ENCODE assay signal across 14 cellular contexts in genomic region chr12:110913119-110914056, GRCh38. TPM values are rescaled to one million over a fixed set of nuclear protein-coding genes. Genes with fewer than 3 reads are reported as not detected.
DNase-seq lines count a peak whose midpoint lies in the region; ATAC-seq, FAIRE-seq and TF ChIP-seq lines count a peak whose summit lies in the region.
"Had no signal": no experiment of that assay in that cellular context is flagged by ENCODE, and none has a peak within 500 bp of the region (broad histone marks: within the 10 kb centered on the region; RNA-seq: fewer than 3 reads in every experiment).

No MANE protein-coding gene starts in this region.

- no peak for TF ChIP-seq EP300 in upper lobe of left lung (IDR thresholded peaks at IDR 0.05)

- H3K9ac ChIP-seq in kidney (ENCODE audit: low read length in 2 of 2) (no peak overlapping the region), H9 (ENCODE audit: extremely low read depth, insufficient read length, low read length) (no peak overlapping the region)

- H2AK5ac ChIP-seq in H9 (ENCODE audit: insufficient read length, low read length): no peak overlapping the region

- peak; percentile 95 for ATAC-seq in GM18868 (IDR thresholded peaks at IDR 0.05; ENCODE audit: unreplicated experiment)
- peak; percentile 97 for ATAC-seq in GM21619 (IDR thresholded peaks at IDR 0.05; ENCODE audit: unreplicated experiment)
- ATAC-seq in HG03442 (IDR thresholded peaks at IDR 0.05; ENCODE audit: unreplicated experiment): peak; percentile 92
- no peak for ATAC-seq in upper lobe of left lung (ENCODE audit: low FRiP score in 2 of 2)
- ATAC-seq: activated T-cell treated with anti-CD3 and anti-CD28 coated beads, Interleukin-2, amount 50 U/mL, for 72 hours had no signal

- TF ChIP-seq CTCF in kidney (IDR thresholded peaks at IDR 0.05; ENCODE audit: borderline replicate concordance, extremely low read depth, insufficient read depth): no peak
- no peak for TF ChIP-seq CTCF in upper lobe of left lung (IDR thresholded peaks at IDR 0.05)
- no peak for TF ChIP-seq CTCF in ascending aorta (IDR thresholded peaks at IDR 0.05)
- TF ChIP-seq CTCF in H9 (conservative IDR thresholded peaks at IDR 0.05): no peak

- no peaks in the 10 kb centered on the region for H3K79me1 ChIP-seq in H9 (ENCODE audit: insufficient read depth, low read depth, low read length, poor library complexity, severe bottlenecking)

- H3K23ac ChIP-seq in H9 (ENCODE audit: insufficient read length, low read depth, low read length): no peak overlapping the region

- no peak overlapping the region for H2AFZ ChIP-seq in H9 (ENCODE audit: low read length)

- H3K4me3 Mint-ChIP-seq in H9: no peak overlapping the region
- H3K4me3 Mint-ChIP-seq: activated T-cell treated with anti-CD3 and anti-CD28 coated beads, Interleukin-2, amount 50 U/mL, for 72 hours had no signal

- no peak overlapping the region for H3K4me2 ChIP-seq in H9 (ENCODE audit: insufficient read depth, insufficient read length, low read length)

- WGBS in upper lobe of left lung, 2 donors: 84 to 85% methylated on average over 12 to 14 of the region's 14 CpGs
- no CpG with 5 or more reads among the region's 14 CpGs for WGBS in H9 (ENCODE audit: extremely low coverage, insufficient read length, low lambda C conversion rate)

- no peaks in the 10 kb centered on the region for H3K23me2 ChIP-seq in H9 (ENCODE audit: insufficient read length, low read depth, low read length, poor library complexity, severe bottlenecking)

- peaks cover 5% of the 10 kb centered on the region for H3K27me3 Mint-ChIP-seq in H9 (ENCODE audit: low read depth)

- H3K36me3 ChIP-seq in kidney (ENCODE audit: control insufficient read depth in 1 of 2, insufficient read depth in 2 of 2, low read length in 2 of 2): no peaks in the 10 kb centered on the region
- H3K36me3 ChIP-seq in upper lobe of left lung: no peaks in the 10 kb centered on the region
- no peaks in the 10 kb centered on the region for H3K36me3 ChIP-seq in ascending aorta

- FAIRE-seq in kidney (lab: Jason Lieb, UNC): no peak

- H2BK5ac ChIP-seq in H9 (ENCODE audit: insufficient read length, low read length): no peak overlapping the region

- intact Hi-C loops in kidney (cut with DNase I): no loop called here
- intact Hi-C loops in ascending aorta (cut with DNase I): no loop called here

- H3K56ac ChIP-seq in H9 (ENCODE audit: insufficient read length, low read depth, low read length): no peak overlapping the region

- H3K4me3 ChIP-seq in kidney (ENCODE audit: low read length in 2 of 2): no peak overlapping the region
- no peak overlapping the region for H3K4me3 ChIP-seq in upper lobe of left lung
- no peak overlapping the region for H3K4me3 ChIP-seq in ascending aorta

- no peak overlapping the region for H2BK12ac ChIP-seq in H9 (ENCODE audit: insufficient read length, low read depth, low read length)

- H3K36me3 Mint-ChIP-seq in H9 (ENCODE audit: insufficient read depth in 1 of 3, low read depth in 3 of 3): 0 out of 7 replicates have a peak, but pooled peaks cover 0 to 4% (median 0%) of the 10 kb centered on the region in 3 experiments

- TF ChIP-seq POLR2A in upper lobe of left lung (IDR thresholded peaks at IDR 0.05): no peak

- H4K5ac ChIP-seq in H9 (ENCODE audit: insufficient read length, low read depth, low read length): no peak overlapping the region

- no peak overlapping the region for H4K91ac ChIP-seq in H9 (ENCODE audit: insufficient read length, low read depth, low read length)

- H3K4ac ChIP-seq in H9 (ENCODE audit: low read depth, low read length): no peak overlapping the region

- H3K27me3 ChIP-seq in upper lobe of left lung (no peaks in the 10 kb centered on the region), ascending aorta (no peaks in the 10 kb centered on the region), H9 (ENCODE audit: insufficient read depth, low read length) (no peaks in the 10 kb centered on the region)

- H3K9me3 ChIP-seq in kidney (ENCODE audit: control insufficient read depth in 1 of 2, low read length in 2 of 2): no peaks in the 10 kb centered on the region
- no peaks in the 10 kb centered on the region for H3K9me3 ChIP-seq in upper lobe of left lung
- no peaks in the 10 kb centered on the region for H3K9me3 ChIP-seq in ascending aorta
- H3K9me3 ChIP-seq in H9 (ENCODE audit: control insufficient read depth, low read depth, low read length): no peaks in the 10 kb centered on the region

- H3K27ac ChIP-seq in kidney (ENCODE audit: low read depth in 2 of 2, low read length in 2 of 2): no peak overlapping the region
- no peak overlapping the region for H3K27ac ChIP-seq in upper lobe of left lung
- H3K27ac ChIP-seq in ascending aorta: no peak overlapping the region
- H3K27ac ChIP-seq in H9 (ENCODE audit: insufficient read length, low read depth, low read length): no peak overlapping the region
- H3K27ac ChIP-seq: epithelial cell of prostate had no signal

- no peak overlapping the region for H4K8ac ChIP-seq in H9 (replicated peaks; ENCODE audit: insufficient read length, low read depth, low read length)

- peaks cover 12 to 15% of the 10 kb centered on the region in 2 experiments for H3K4me1 Mint-ChIP-seq in H9

- H3K18ac ChIP-seq in H9 (ENCODE audit: insufficient read length, low read depth, low read length): no peak overlapping the region

- H3K4me1 ChIP-seq in kidney (ENCODE audit: control insufficient read depth in 1 of 2, insufficient read depth in 1 of 2, low read depth in 1 of 2, low read length in 2 of 2): no peaks in the 10 kb centered on the region
- no peaks in the 10 kb centered on the region for H3K4me1 ChIP-seq in upper lobe of left lung
- no peaks in the 10 kb centered on the region for H3K4me1 ChIP-seq in ascending aorta
- H3K4me1 ChIP-seq in H9 (ENCODE audit: insufficient read depth, low read length): no peaks in the 10 kb centered on the region; the same call in 1 of the 2 replicates

- H3K9me3 Mint-ChIP-seq in H9: no peaks in the 10 kb centered on the region; a peak in 1 of 5 replicates
- H3K9me3 Mint-ChIP-seq: activated T-cell treated with anti-CD3 and anti-CD28 coated beads, Interleukin-2, amount 50 U/mL, for 72 hours had no signal

- H2BK20ac ChIP-seq in H9 (ENCODE audit: low read depth, low read length, poor library complexity, severe bottlenecking): no peak overlapping the region

- H3T11ph ChIP-seq in H9 (ENCODE audit: low read length): no peak overlapping the region

- no peak overlapping the region for H2BK120ac ChIP-seq in H9 (ENCODE audit: low read depth, low read length, poor library complexity, severe bottlenecking)

- no peaks in the 10 kb centered on the region for H3K79me2 ChIP-seq in H9 (ENCODE audit: insufficient read depth, low read length)

- H3K27ac Mint-ChIP-seq in H9: no peak overlapping the region; a peak in 1 of 7 replicates
- H3K27ac Mint-ChIP-seq: activated T-cell treated with anti-CD3 and anti-CD28 coated beads, Interleukin-2, amount 50 U/mL, for 72 hours had no signal

- DNase-seq in kidney (peak; percentile 26), upper lobe of left lung (no peak), ascending aorta (ENCODE audit: low spot score in 2 of 2) (no peak), H9 (no peak), AG08395 (ENCODE audit: low spot score) (no peak)
- DNase-seq: activated T-cell treated with anti-CD3 and anti-CD28 coated beads, Interleukin-2, amount 50 U/mL, for 72 hours; SHP77 treated with DMSO at 0.1 percent for 48 hours; stimulated activated CD4-positive, alpha-beta T cell treated with anti-CD3 and anti-CD28 coated beads, Interleukin-4, amount 100 ng/mL, for 4 hours had no signal

- H2BK15ac ChIP-seq in H9 (ENCODE audit: low read depth, low read length): no peak overlapping the region

- no peaks in the 10 kb centered on the region for H4K20me1 ChIP-seq in H9 (ENCODE audit: control insufficient read depth, insufficient read depth, insufficient read length)

- no peak overlapping the region for H3K14ac ChIP-seq in H9 (ENCODE audit: insufficient read depth, low read length)

RNA-seq across cellular contexts. Expression of gene MYL2, which starts 7.0 kb away (rescaled TPM):
- total RNA-seq in kidney: not detected
- 4.4 TPM for polyA plus RNA-seq in kidney (ENCODE audit: insufficient read depth, low read depth, low replicate concordance)
- not detected for total RNA-seq in upper lobe of left lung
- total RNA-seq in ascending aorta: not detected
- not detected in 2 replicates for total RNA-seq in H9 (2021)
- total RNA-seq: activated T-cell treated with anti-CD3 and anti-CD28 coated beads, Interleukin-2, amount 50 U/mL, for 72 hours; G401; mononuclear cell had no signal

Comparison
In these comparisons a context has a peak if more than half of its experiments do, and no peak if none do; other contexts are left out.
1. ATAC-seq: peak in GM18868 (single experiment), GM21619 (single experiment) and HG03442 (single experiment); none in upper lobe of left lung (0 of 2).